ENCODE assay signal across 11 cellular contexts in the genomic region with DNA sequence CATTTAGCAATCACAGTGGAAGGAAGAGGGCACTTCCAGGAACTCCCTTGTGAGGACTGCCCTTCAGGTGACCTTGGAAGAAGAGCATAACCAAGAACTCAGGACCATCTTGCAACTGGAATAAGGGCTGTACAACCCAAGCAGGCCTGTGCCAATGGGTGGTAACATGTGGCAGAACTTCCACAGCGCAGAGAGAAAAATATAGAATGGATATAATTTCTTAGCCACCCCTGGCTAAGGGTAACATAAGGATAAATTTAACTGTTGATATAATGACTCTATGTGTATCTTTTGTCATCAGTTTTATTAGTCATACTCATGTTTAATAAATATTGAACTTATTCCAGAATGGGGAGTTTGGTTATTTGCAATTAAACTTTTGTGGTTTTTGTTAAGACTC. TPM values are rescaled to one million over a fixed set of nuclear protein-coding genes. Genes with fewer than 3 reads are reported as not detected.
"Had no signal": no experiment of that assay in that cellular context is flagged by ENCODE, and none has a peak within 500 bp of the region (broad histone marks: within the 10 kb centered on the region; RNA-seq: fewer than 3 reads in every experiment).

No MANE protein-coding gene starts in this region.

- DNase-seq: activated CD4-positive, alpha-beta T cell treated with anti-CD3 and anti-CD28 coated beads for 4 hours; activated CD8-positive, alpha-beta T cell treated with anti-CD3 and anti-CD28 coated beads, Interleukin-2, amount 10 ng/mL, durations not matched to agents 7 days and 5 days; activated naive CD4-positive, alpha-beta T cell treated with Interleukin-2 at 50 U/mL for 16 hours; activated naive CD8-positive, alpha-beta T cell treated with anti-CD3 and anti-CD28 coated beads, Interleukin-2, amount 50 U/mL, for 24 hours; erythroblast; foreskin melanocyte; midbrain; pancreas had no signal

- FAIRE-seq: urothelium cell line had no signal

- H3K27ac ChIP-seq: neural progenitor cell, pancreas had no signal

- ATAC-seq: activated CD8-positive, alpha-beta T cell treated with anti-CD3 and anti-CD28 coated beads, Interleukin-2, amount 10 ng/mL, durations not matched to agents 7 days and 5 days; activated naive CD8-positive, alpha-beta T cell treated with anti-CD3 and anti-CD28 coated beads, Interleukin-2, amount 50 U/mL, for 24 hours; pancreas had no signal

- H3K4me3 ChIP-seq: neural progenitor cell, pancreas had no signal

- H3K27me3 ChIP-seq: pancreas had no signal

- H3K9me3 ChIP-seq: pancreas had no signal

- H3K4me1 ChIP-seq: neural progenitor cell had no signal

- H3K36me3 ChIP-seq: neural progenitor cell, pancreas had no signal

RNA-seq across cellular contexts. Expression of a gene that starts 56.2 kb away (rescaled TPM):
- total RNA-seq: activated CD8-positive, alpha-beta T cell treated with anti-CD3 and anti-CD28 coated beads, Interleukin-2, amount 10 ng/mL, durations not matched to agents 7 days and 5 days; activated T-helper 1 cell treated with anti-CD3 and anti-CD28 coated beads, Interleukin-12 subunit alpha, Interleukin-12 subunit beta, Interleukin-2, Interleukin-4 antibody, amounts not matched to agents 30 ng/mL and 10 ng/mL and 1 ng/mL, durations not matched to agents 14 hours and 24 hours and 36 hours had no signal
